In genomic region chr1:227734546-227734857, GRCh38 we compare ENCODE assay signal across 8 cellular contexts. TPM values are rescaled to one million over a fixed set of nuclear protein-coding genes. Genes with fewer than 3 reads are reported as not detected.
DNase-seq lines count a peak whose midpoint lies in the region; ATAC-seq and TF ChIP-seq lines count a peak whose summit lies in the region.

No MANE protein-coding gene starts in this region.

- peak overlapping the region; percentile 93 for H3K4me2 ChIP-seq in mesendoderm (ENCODE audit: low read length)

- peaks cover 6% of the 10 kb centered on the region for H3K36me3 Mint-ChIP-seq in brain

- peak; percentile 15 for DNase-seq in mesendoderm
- no peak for DNase-seq in activated CD4-positive, CD25-positive, alpha-beta regulatory T cell treated with anti-CD3 and anti-CD28 coated beads, Interleukin-2, amount 50 U/mL, for 72 hours
- no peak for DNase-seq in ecto neural progenitor cell (ENCODE audit: low spot score)
- no peak for DNase-seq in GM13976 (ENCODE audit: low spot score)
- DNase-seq in stimulated activated CD8-positive, alpha-beta memory T cell treated with anti-CD3 and anti-CD28 coated beads, Interleukin-4, amount 100 ng/mL, for 48 hours = no peak

- H3K4me1 Mint-ChIP-seq in brain = peaks cover 53% of the 10 kb centered on the region

- no peak overlapping the region for H3K4ac ChIP-seq in mesendoderm (ENCODE audit: low read depth, low read length)

- ATAC-seq in GM18511 (IDR thresholded peaks at IDR 0.05; ENCODE audit: unreplicated experiment) = peak; percentile 1

- H3K27ac ChIP-seq in HUES48 (ENCODE audit: low read depth, low read length) = no peak overlapping the region
- no peak overlapping the region for H3K27ac ChIP-seq in mesendoderm (ENCODE audit: low read depth, low read length)

- H4K8ac ChIP-seq in mesendoderm (ENCODE audit: low read depth, low read length) = no peak overlapping the region

- H4K5ac ChIP-seq in mesendoderm (ENCODE audit: low read length) = no peak overlapping the region

- H3K4me1 ChIP-seq in HUES48 (ENCODE audit: control insufficient read depth, insufficient read depth, low read length) (peaks cover 6% of the 10 kb centered on the region), mesendoderm (ENCODE audit: control insufficient read depth, low read depth, low read length) (peaks cover 5% of the 10 kb centered on the region)

- in situ Hi-C loops in GM13976 (cut with MboI; ENCODE audit: low sequenced_read_pairs, unreplicated experiment) = no loop called here

- peak overlapping the region; percentile 78; the same call in 1 of the 2 replicates for H3K9ac ChIP-seq in HUES48 (ENCODE audit: low read depth, low read length)
- peak overlapping the region; percentile 87 for H3K9ac ChIP-seq in mesendoderm (ENCODE audit: low read length)

- peaks cover 0 to 5% (median 0%) of the 10 kb centered on the region in 5 experiments for H3K9me3 Mint-ChIP-seq in brain

- TF ChIP-seq CTCF in brain (conservative IDR thresholded peaks at IDR 0.05) = no peak
- TF ChIP-seq CTCF in GM13976 (IDR thresholded peaks at IDR 0.05; ENCODE audit: borderline replicate concordance, control extremely low read depth, extremely low read depth, insufficient read depth, missing control alignments) = no peak

- peaks cover 25% of the 10 kb centered on the region for H3K79me1 ChIP-seq in mesendoderm (ENCODE audit: low read length)

- H3K4me3 ChIP-seq in HUES48 (ENCODE audit: low read depth, low read length) (peak overlapping the region; percentile 72), mesendoderm (ENCODE audit: low read length) (peak overlapping the region; percentile 76)

- H2BK120ac ChIP-seq in mesendoderm (ENCODE audit: low read depth, low read length) = no peak overlapping the region

- no peak overlapping the region for H2BK5ac ChIP-seq in mesendoderm (ENCODE audit: low read length)

- H3K4me3 Mint-ChIP-seq in brain = peak overlapping the region; percentile 94 to 98 (median 96)

- no peak overlapping the region for H2AK5ac ChIP-seq in mesendoderm (ENCODE audit: low read length)

- peak overlapping the region; percentile 93 for H3K56ac ChIP-seq in mesendoderm (ENCODE audit: low read length)

- H3K9me3 ChIP-seq in HUES48 (ENCODE audit: control insufficient read depth, insufficient read depth, low read length) = no peaks in the 10 kb centered on the region

- no peak overlapping the region for H2BK15ac ChIP-seq in mesendoderm (replicated peaks; ENCODE audit: low read depth)

- peaks cover 38% of the 10 kb centered on the region for H3K79me2 ChIP-seq in mesendoderm (ENCODE audit: control insufficient read depth, insufficient read depth, low read length)

- H3K27me3 Mint-ChIP-seq in brain = no peaks in the 10 kb centered on the region

- peak overlapping the region; percentile 53 for H3K18ac ChIP-seq in mesendoderm (ENCODE audit: low read length)

- H3K27ac Mint-ChIP-seq in brain = peak overlapping the region in 4 of 5 experiments; percentile 70 to 91 (median 90)

- H3K23ac ChIP-seq in mesendoderm (ENCODE audit: low read length) = no peak overlapping the region

- WGBS in mesendoderm (ENCODE audit: extremely low coverage, insufficient coverage, low lambda C conversion rate) = no CpG with 5 or more reads among the region's 10 CpGs

- H3K27me3 ChIP-seq in HUES48 (ENCODE audit: control insufficient read depth, insufficient read depth, low read length) = no peaks in the 10 kb centered on the region
- no peaks in the 10 kb centered on the region for H3K27me3 ChIP-seq in mesendoderm (ENCODE audit: insufficient read depth, low read length, poor library complexity)

- H3K36me3 ChIP-seq in HUES48 (ENCODE audit: control insufficient read depth, insufficient read depth, low read length) (peaks cover 33% of the 10 kb centered on the region), mesendoderm (ENCODE audit: control insufficient read depth, insufficient read depth, low read length) (peaks cover 5% of the 10 kb centered on the region)

RNA-seq across cellular contexts. Expression of gene JMJD4, which starts 0.6 kb away (rescaled TPM):
- polyA plus RNA-seq in brain (ENCODE audit: insufficient read depth, low read depth, low replicate concordance) = 15.6 TPM
- 10.8 TPM for polyA plus RNA-seq in mesendoderm (2013, experiment 1 of 2)
- polyA plus RNA-seq in mesendoderm (2013, experiment 2 of 2) = 10.8 TPM

RNA-seq across cellular contexts. Expression of gene SNAP47, which starts 0.7 kb away (rescaled TPM):
- polyA plus RNA-seq in brain (ENCODE audit: insufficient read depth, low read depth, low replicate concordance) = 75.0 TPM
- 20.3 TPM for polyA plus RNA-seq in mesendoderm (2013, experiment 1 of 2)
- polyA plus RNA-seq in mesendoderm (2013, experiment 2 of 2) = 20.4 TPM
